ENCODE assay signal across 1 cellular context in the genomic region with DNA sequence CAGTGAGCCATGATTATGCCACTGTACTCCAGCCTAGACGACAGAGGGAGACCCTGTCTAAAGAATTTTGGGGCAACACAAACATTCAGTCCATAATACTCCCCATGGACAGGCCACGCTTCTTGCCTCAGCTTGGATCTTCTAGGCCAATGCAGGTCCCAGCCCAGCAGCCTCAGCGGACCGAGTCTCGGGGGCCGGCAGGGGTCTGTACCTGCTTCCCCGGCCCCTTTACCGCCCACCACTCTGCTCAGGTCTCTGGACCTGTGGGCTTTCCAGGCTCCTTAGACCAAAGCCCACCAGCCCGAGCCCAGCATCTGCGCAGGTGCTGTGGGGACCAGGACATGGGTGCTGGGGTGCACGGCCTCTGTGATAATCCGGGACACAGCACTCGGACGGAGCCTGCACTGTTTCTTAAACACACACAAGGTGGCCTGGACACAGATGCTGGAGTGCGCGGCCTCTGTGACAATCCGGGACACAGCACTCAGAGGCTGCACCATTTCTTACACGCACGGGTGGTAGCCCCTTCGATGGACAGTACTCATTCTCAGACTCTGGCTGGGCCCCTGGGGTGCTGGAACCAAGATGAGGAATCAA.
TF ChIP-seq lines count a peak whose summit lies in the region.

No MANE protein-coding gene starts in this region.

TF ChIP-seq in IMR-90, 13 proteins besides CTCF, POLR2A, EP300 and RAD21:
- TF ChIP-seq NFE2L2 (IDR thresholded peaks at IDR 0.05; ENCODE audit: low read depth, low read length) (no peak), RFX5 (IDR thresholded peaks at IDR 0.05; ENCODE audit: low read depth, low read length) (no peak)
